ENCODE assay signal across 8 cellular contexts in genomic region chr6:31660998-31661866, GRCh38. TPM values are rescaled to one million over a fixed set of nuclear protein-coding genes. Genes with fewer than 3 reads are reported as not detected.
DNase-seq lines count a peak whose midpoint lies in the region; ATAC-seq lines count a peak whose summit lies in the region.

No MANE protein-coding gene starts in this region.

- no peak for DNase-seq in T-helper 1 cell
- DNase-seq in activated T-helper 2 cell treated with anti-CD3 and anti-CD28 coated beads, Interferon-gamma antibody, Interleukin-2, Interleukin-4, amounts not matched to agents 10 μg/mL and 5 μg/mL and 100 μg/mL, durations not matched to agents 14 hours and 24 hours and 36 hours (ENCODE audit: low spot score), result no peak
- DNase-seq in substantia nigra (lab: John Stamatoyannopoulos, UW), result no peak
- no peak for DNase-seq in SKM-1 (lab: John Stamatoyannopoulos, UW; ENCODE audit: unreplicated experiment)
- DNase-seq in aorta, result no peak

- H3K27ac Mint-ChIP-seq in T-helper 1 cell treated with Interleukin-12 subunit alpha and Interleukin-12 subunit beta and Interleukin-4 antibody, amounts not matched to agents 30 μg/mL and 1 μg/mL, for 36 hours, result peak overlapping the region; percentile 73
- H3K27ac Mint-ChIP-seq in activated T-helper 2 cell treated with anti-CD3 and anti-CD28 coated beads, Interferon-gamma antibody, Interleukin-2, Interleukin-4, amounts not matched to agents 10 μg/mL and 5 μg/mL and 100 μg/mL, durations not matched to agents 14 hours and 24 hours and 36 hours, result peak overlapping the region; percentile 76

- H3K27me3 ChIP-seq in iPS-20b (ENCODE audit: insufficient read depth, low read length) (no peaks in the 10 kb centered on the region), aorta (ENCODE audit: control insufficient read depth in 1 of 2, insufficient read depth in 2 of 2, low read length in 1 of 2) (no peaks in the 10 kb centered on the region)

- H3K4me3 ChIP-seq in iPS-20b (ENCODE audit: low read length) (peak overlapping the region; percentile 99), aorta (ENCODE audit: low read length in 2 of 2) (peak overlapping the region in 1 of 2 donors; percentile 83)

- no peaks in the 10 kb centered on the region for H3K9me3 ChIP-seq in iPS-20b (ENCODE audit: insufficient read depth, low read depth, low read length)
- H3K9me3 ChIP-seq in aorta (ENCODE audit: control insufficient read depth, low read length), result no peaks in the 10 kb centered on the region

- peak overlapping the region; percentile 93 for H3K4me3 Mint-ChIP-seq in T-helper 1 cell treated with Interleukin-12 subunit alpha and Interleukin-12 subunit beta and Interleukin-4 antibody, amounts not matched to agents 30 μg/mL and 1 μg/mL, for 36 hours
- H3K4me3 Mint-ChIP-seq in activated T-helper 2 cell treated with anti-CD3 and anti-CD28 coated beads, Interferon-gamma antibody, Interleukin-2, Interleukin-4, amounts not matched to agents 10 μg/mL and 5 μg/mL and 100 μg/mL, durations not matched to agents 14 hours and 24 hours and 36 hours (ENCODE audit: low read depth), result peak overlapping the region; percentile 88

- ATAC-seq in aorta (ENCODE audit: low FRiP score), result no peak
- no peak for ATAC-seq in HG02852 (IDR thresholded peaks at IDR 0.05; ENCODE audit: unreplicated experiment)

- peaks cover 58% of the 10 kb centered on the region for H3K4me1 Mint-ChIP-seq in T-helper 1 cell treated with Interleukin-12 subunit alpha and Interleukin-12 subunit beta and Interleukin-4 antibody, amounts not matched to agents 30 μg/mL and 1 μg/mL, for 36 hours (ENCODE audit: low read depth)
- peaks cover 64% of the 10 kb centered on the region for H3K4me1 Mint-ChIP-seq in activated T-helper 2 cell treated with anti-CD3 and anti-CD28 coated beads, Interferon-gamma antibody, Interleukin-2, Interleukin-4, amounts not matched to agents 10 μg/mL and 5 μg/mL and 100 μg/mL, durations not matched to agents 14 hours and 24 hours and 36 hours (ENCODE audit: low read depth)

- peaks cover 10% of the 10 kb centered on the region; the same call in 1 of the 2 replicates for H3K4me1 ChIP-seq in iPS-20b (ENCODE audit: insufficient read depth, low read length)
- no peaks in the 10 kb centered on the region for H3K4me1 ChIP-seq in aorta (ENCODE audit: control insufficient read depth in 1 of 2, insufficient read depth in 2 of 2, low read length in 2 of 2)

- H3K9me3 Mint-ChIP-seq in T-helper 1 cell treated with Interleukin-12 subunit alpha and Interleukin-12 subunit beta and Interleukin-4 antibody, amounts not matched to agents 30 μg/mL and 1 μg/mL, for 36 hours, result no peaks in the 10 kb centered on the region
- no peaks in the 10 kb centered on the region for H3K9me3 Mint-ChIP-seq in activated T-helper 2 cell treated with anti-CD3 and anti-CD28 coated beads, Interferon-gamma antibody, Interleukin-2, Interleukin-4, amounts not matched to agents 10 μg/mL and 5 μg/mL and 100 μg/mL, durations not matched to agents 14 hours and 24 hours and 36 hours

- H3K27me3 Mint-ChIP-seq in T-helper 1 cell treated with Interleukin-12 subunit alpha and Interleukin-12 subunit beta and Interleukin-4 antibody, amounts not matched to agents 30 μg/mL and 1 μg/mL, for 36 hours (ENCODE audit: low read depth), result no peaks in the 10 kb centered on the region
- H3K27me3 Mint-ChIP-seq in activated T-helper 2 cell treated with anti-CD3 and anti-CD28 coated beads, Interferon-gamma antibody, Interleukin-2, Interleukin-4, amounts not matched to agents 10 μg/mL and 5 μg/mL and 100 μg/mL, durations not matched to agents 14 hours and 24 hours and 36 hours (ENCODE audit: low read depth), result no peaks in the 10 kb centered on the region

- H3K27ac ChIP-seq in iPS-20b (ENCODE audit: low read length), result peak overlapping the region; percentile 35
- peak overlapping the region; percentile 42 for H3K27ac ChIP-seq in substantia nigra (ENCODE audit: low read depth, low read length, poor library complexity, severe bottlenecking)
- H3K27ac ChIP-seq in aorta (ENCODE audit: low read depth in 1 of 2, low read length in 2 of 2), result peak overlapping the region in 1 of 2 donors; percentile 57

- H3K36me3 ChIP-seq in iPS-20b (ENCODE audit: insufficient read depth, low read depth, low read length), result peaks cover 39% of the 10 kb centered on the region
- H3K36me3 ChIP-seq in aorta (ENCODE audit: control insufficient read depth in 1 of 2, insufficient read depth in 2 of 2, low read length in 1 of 2), result peaks cover 0 to 1% of the 10 kb centered on the region in 2 donors

- intact Hi-C loops in activated T-helper 2 cell treated with anti-CD3 and anti-CD28 coated beads, Interferon-gamma antibody, Interleukin-2, Interleukin-4, amounts not matched to agents 10 μg/mL and 5 μg/mL and 100 μg/mL, durations not matched to agents 14 hours and 24 hours and 36 hours (cut with micrococcal nuclease), result loop anchor here (1.0 to 5.0 kb wide), 3 partner anchors 9 to 1756 kb away; partner anchors contain the start of genes BAG6, CUTA and HSPA1B
- intact Hi-C loops in aorta (cut with DNase I), result loop anchor here in 1 of 2 donors (5.0 kb wide), 1 partner anchor 39 kb away; the partner anchor contains the start of gene PRRC2A

- peak overlapping the region; percentile 99; the same call in 1 of the 2 replicates for H3K9ac ChIP-seq in iPS-20b (ENCODE audit: low read depth, low read length)

- 54 to 56% methylated on average over 15 of the region's 15 CpGs for WGBS in aorta, 2 donors

- peaks cover 58% of the 10 kb centered on the region for H3K36me3 Mint-ChIP-seq in T-helper 1 cell treated with Interleukin-12 subunit alpha and Interleukin-12 subunit beta and Interleukin-4 antibody, amounts not matched to agents 30 μg/mL and 1 μg/mL, for 36 hours (ENCODE audit: low read depth)
- H3K36me3 Mint-ChIP-seq in activated T-helper 2 cell treated with anti-CD3 and anti-CD28 coated beads, Interferon-gamma antibody, Interleukin-2, Interleukin-4, amounts not matched to agents 10 μg/mL and 5 μg/mL and 100 μg/mL, durations not matched to agents 14 hours and 24 hours and 36 hours (ENCODE audit: low read depth), result peaks cover 78% of the 10 kb centered on the region

RNA-seq across cellular contexts. Expression of gene C6orf47, which starts 0.7 kb away (rescaled TPM):
- total RNA-seq in activated T-helper 2 cell treated with anti-CD3 and anti-CD28 coated beads, Interferon-gamma antibody, Interleukin-2, Interleukin-4, amounts not matched to agents 10 μg/mL and 5 μg/mL and 100 μg/mL, durations not matched to agents 14 hours and 24 hours and 36 hours, result 18.1 and 19.3 TPM in 2 replicates
- 10 to 100 TPM; 18.3 to 20.2 TPM for total RNA-seq in aorta
- 10 to 100 TPM in 1 of 2 donors, 1 to 10 TPM in 1; 7.5 to 12.0 TPM for polyA plus RNA-seq in aorta

RNA-seq across cellular contexts. Expression of gene GPANK1, which starts 3.6 kb away (rescaled TPM):
- 31.5 and 34.7 TPM in 2 replicates for total RNA-seq in activated T-helper 2 cell treated with anti-CD3 and anti-CD28 coated beads, Interferon-gamma antibody, Interleukin-2, Interleukin-4, amounts not matched to agents 10 μg/mL and 5 μg/mL and 100 μg/mL, durations not matched to agents 14 hours and 24 hours and 36 hours
- 10 to 100 TPM; 10.9 to 16.5 TPM for total RNA-seq in aorta
- polyA plus RNA-seq in aorta, result 10 to 100 TPM; 15.9 to 22.8 TPM

RNA-seq across cellular contexts. Expression of gene CSNK2B, which starts 4.6 kb away (rescaled TPM):
- total RNA-seq in activated T-helper 2 cell treated with anti-CD3 and anti-CD28 coated beads, Interferon-gamma antibody, Interleukin-2, Interleukin-4, amounts not matched to agents 10 μg/mL and 5 μg/mL and 100 μg/mL, durations not matched to agents 14 hours and 24 hours and 36 hours, result 266 and 279 TPM in 2 replicates
- total RNA-seq in aorta, result 100 to 1,000 TPM; 100 to 106 TPM
- 100 to 1,000 TPM; 122 to 191 TPM for polyA plus RNA-seq in aorta

RNA-seq across cellular contexts. Expression of gene APOM, which starts 5.5 kb away (rescaled TPM):
- total RNA-seq in activated T-helper 2 cell treated with anti-CD3 and anti-CD28 coated beads, Interferon-gamma antibody, Interleukin-2, Interleukin-4, amounts not matched to agents 10 μg/mL and 5 μg/mL and 100 μg/mL, durations not matched to agents 14 hours and 24 hours and 36 hours, result 2.3 and 2.4 TPM in 2 replicates
- total RNA-seq in aorta, result under 1 TPM; 0.42 to 0.96 TPM
- 1 to 10 TPM in 1 of 2 donors, not detected in 1; 2.6 TPM for polyA plus RNA-seq in aorta

RNA-seq across cellular contexts. Expression of gene LY6G5B, which starts 8.5 kb away (rescaled TPM):
- total RNA-seq in activated T-helper 2 cell treated with anti-CD3 and anti-CD28 coated beads, Interferon-gamma antibody, Interleukin-2, Interleukin-4, amounts not matched to agents 10 μg/mL and 5 μg/mL and 100 μg/mL, durations not matched to agents 14 hours and 24 hours and 36 hours, result 31.0 and 32.1 TPM in 2 replicates
- 10 to 100 TPM; 19.6 to 20.8 TPM for total RNA-seq in aorta
- 10 to 100 TPM in 1 of 2 donors, 1 to 10 TPM in 1; 1.6 to 25.1 TPM for polyA plus RNA-seq in aorta
